In the genomic region with DNA sequence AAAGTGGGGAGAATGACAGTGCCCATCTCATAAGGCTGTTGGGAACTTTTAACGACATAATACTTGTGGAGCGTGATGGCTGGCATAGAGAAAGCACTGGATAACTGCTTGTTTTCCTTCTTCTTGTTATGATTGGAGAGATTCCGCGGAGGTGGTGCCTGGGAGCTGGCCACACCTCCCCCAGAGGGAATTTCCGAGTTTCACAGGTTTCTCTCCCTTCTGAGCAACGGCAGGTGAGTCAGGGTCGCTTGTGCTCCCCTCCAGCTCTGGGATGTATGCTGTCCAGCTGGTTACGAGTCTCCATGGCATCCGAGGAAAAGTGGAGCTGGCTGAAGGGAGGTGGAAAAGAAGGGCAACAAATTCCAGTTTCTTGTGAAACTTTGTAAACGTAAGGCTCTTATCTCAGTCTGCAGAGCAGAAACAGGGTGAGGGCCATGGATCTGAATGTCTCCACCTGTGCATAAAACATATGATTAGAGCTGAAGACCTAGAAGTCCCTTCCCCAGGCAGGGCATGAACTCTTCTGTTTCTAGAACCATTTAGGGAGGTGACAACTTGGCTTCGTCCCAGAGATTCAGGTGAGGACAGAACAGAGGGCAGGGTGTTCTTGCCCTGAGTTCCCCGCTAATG, we compare ENCODE assay signal across 22 cellular contexts. TPM values are rescaled to one million over a fixed set of nuclear protein-coding genes. Genes with fewer than 3 reads are reported as not detected.
A peak's percentile ranks its signal among the peaks of the same experiment; 100 is the strongest.
DNase-seq lines count a peak whose midpoint lies in the region; ATAC-seq and TF ChIP-seq lines count a peak whose summit lies in the region.
"Had no signal": no experiment of that assay in that cellular context is flagged by ENCODE, and none has a peak within 500 bp of the region (broad histone marks: within the 10 kb centered on the region; RNA-seq: fewer than 3 reads in every experiment).

No MANE protein-coding gene starts in this region.

- H2BK15ac ChIP-seq in IMR-90 (ENCODE audit: low read depth, low read length): no peak overlapping the region

- no peak overlapping the region for H4K8ac ChIP-seq in IMR-90 (ENCODE audit: low read depth in 2 of 2, low read length in 2 of 2)

- CTCF ChIA-PET in IMR-90 (lab: Yijun Ruan, JAX): interaction anchor here (0.7 to 0.9 kb wide), 2 partner anchors 9 to 448 kb away, joined by 3 to 13 read pairs; no protein-coding TSS in a partner anchor

- DNase-seq in IMR-90 (no peak), colonic mucosa (no peak), left lung (no peak), SIG-M5 treated with dmso at 0.1 percent for 504 hours (lab: John Stamatoyannopoulos, UW; ENCODE audit: unreplicated experiment) (no peak), cerebellar nuclear complex (lab: John Stamatoyannopoulos, UW) (no peak), transverse colon (no peak)
- DNase-seq: activated CD8-positive, alpha-beta memory T cell treated with anti-CD3 and anti-CD28 coated beads, Interleukin-2, amount 10 ng/mL, durations not matched to agents 7 days and 5 days; activated effector memory CD4-positive, alpha-beta T cell treated with Interleukin-2 at 50 U/mL for 16 hours; amniotic stem cell; MV-4-11; NCI-H2107; NCI-H526; Peyer's patch; retina; stimulated activated CD4-positive, alpha-beta T cell treated with anti-CD3 and anti-CD28 coated beads, Interleukin-15, amount 100 ng/mL, for 24 hours; stimulated activated naive CD4-positive, alpha-beta T cell treated with Interleukin-2 at 50 U/mL for 16 hours had no signal

- intact Hi-C loops in IMR-90 (cut with micrococcal nuclease) (no loop called here), colonic mucosa (cut with DNase I) (no loop called here), left lung (cut with DNase I) (loop anchor here in 1 of 2 donors (10.0 kb wide), 1 partner anchor 56 kb away; no protein-coding TSS in a partner anchor), transverse colon (cut with DNase I; ENCODE audit: low total_unique reads) (no loop called here)

- no peaks in the 10 kb centered on the region for H3K36me3 ChIP-seq in BLaER1 treated with 17β-estradiol and CSF1 and Interleukin-3, amounts not matched to agents 10 nM and 100 nM
- H3K36me3 ChIP-seq in IMR-90 (ENCODE audit: control insufficient read depth, insufficient read depth, low read length) (no peaks in the 10 kb centered on the region), colonic mucosa (no peaks in the 10 kb centered on the region), left lung (no peaks in the 10 kb centered on the region), transverse colon (no peaks in the 10 kb centered on the region)
- H3K36me3 ChIP-seq: Peyer's patch had no signal

- no peak for TF ChIP-seq EP300 in transverse colon (IDR thresholded peaks at IDR 0.05; ENCODE audit: low read depth)

- H2BK120ac ChIP-seq in IMR-90 (ENCODE audit: low read depth, low read length): no peak overlapping the region; the same call in 1 of the 2 replicates

- TF ChIP-seq POLR2A in IMR-90 (IDR thresholded peaks at IDR 0.05; ENCODE audit: low read depth, low read length) (no peak), transverse colon (IDR thresholded peaks at IDR 0.05) (no peak)

- H3K9me3 ChIP-seq in BLaER1 treated with 17β-estradiol and CSF1 and Interleukin-3, amounts not matched to agents 10 nM and 100 nM (replicated peaks in 1 of 11): peaks cover 0 to 13% (median 8%) of the 10 kb centered on the region in 11 experiments; a peak in 8 of 22 replicates
- H3K9me3 ChIP-seq in IMR-90 (ENCODE audit: control insufficient read depth, insufficient read depth, low read length): no peaks in the 10 kb centered on the region
- H3K9me3 ChIP-seq in colonic mucosa: no peaks in the 10 kb centered on the region
- no peaks in the 10 kb centered on the region for H3K9me3 ChIP-seq in left lung
- no peaks in the 10 kb centered on the region for H3K9me3 ChIP-seq in transverse colon
- H3K9me3 ChIP-seq: Peyer's patch had no signal

- H4K20me1 ChIP-seq in BLaER1 treated with 17β-estradiol and CSF1 and Interleukin-3, amounts not matched to agents 10 nM and 100 nM: no peaks in the 10 kb centered on the region
- no peaks in the 10 kb centered on the region for H4K20me1 ChIP-seq in IMR-90 (ENCODE audit: insufficient read depth, low read length)

- peak overlapping the region in 3 of 11 experiments; percentile 12 to 41 (median 36); a peak in 2 of 22 replicates for H3K9ac ChIP-seq in BLaER1 treated with 17β-estradiol and CSF1 and Interleukin-3, amounts not matched to agents 10 nM and 100 nM
- H3K9ac ChIP-seq in IMR-90 (ENCODE audit: low read depth, low read length) (no peak overlapping the region), colonic mucosa (ENCODE audit: low read depth in 2 of 2, low read length in 2 of 2) (no peak overlapping the region)

- H3K4me3 ChIP-seq in BLaER1 treated with 17β-estradiol and CSF1 and Interleukin-3, amounts not matched to agents 10 nM and 100 nM: no peak overlapping the region
- no peak overlapping the region for H3K4me3 ChIP-seq in IMR-90 (ENCODE audit: insufficient read depth, low read depth, low read length)
- peak overlapping the region; percentile 9 for H3K4me3 ChIP-seq in colonic mucosa
- no peak overlapping the region for H3K4me3 ChIP-seq in left lung
- H3K4me3 ChIP-seq in transverse colon: peak overlapping the region in 1 of 4 donors; percentile 12
- H3K4me3 ChIP-seq: Peyer's patch had no signal

- H3K9me1 ChIP-seq in IMR-90 (ENCODE audit: insufficient read depth, low read length): 0 out of 2 replicates have a peak, but pooled peaks cover 3% of the 10 kb centered on the region

- in situ Hi-C loops in IMR-90 (cut with MboI; ENCODE audit: low sequenced_read_pairs): loop anchor here (10.0 kb wide), 1 partner anchor 156 kb away; no protein-coding TSS in a partner anchor
- in situ Hi-C loops in transverse colon (cut with MboI; ENCODE audit: low pct_ligation_motif_present in 1 of 4, low pct_unique_long_range_greater_than_20kb in 1 of 4, low sequenced_read_pairs in 3 of 4): loop anchor here in 1 of 4 donors (5.0 kb wide), 1 partner anchor 48 kb away; no protein-coding TSS in a partner anchor

- no peak overlapping the region for H4K5ac ChIP-seq in IMR-90 (ENCODE audit: low read depth, low read length)

- H2BK5ac ChIP-seq in IMR-90 (ENCODE audit: low read depth, low read length, poor library complexity, severe bottlenecking): no peak overlapping the region

- POLR2A ChIA-PET in IMR-90 (lab: Charles Lee; ENCODE audit: unreplicated experiment): no interaction called here

- H3K18ac ChIP-seq in IMR-90 (ENCODE audit: low read depth, low read length): no peak overlapping the region

- no peak overlapping the region for H2BK20ac ChIP-seq in IMR-90 (ENCODE audit: low read depth, low read length)

- no peak overlapping the region for H3K14ac ChIP-seq in IMR-90 (replicated peaks; ENCODE audit: low read depth, low read length)

- no peaks in the 10 kb centered on the region for H3K79me1 ChIP-seq in IMR-90 (ENCODE audit: low read depth in 1 of 2, low read length in 2 of 2)

- peak overlapping the region in 9 of 11 experiments; percentile 15 to 72 (median 58); a peak in 16 of 22 replicates for H3K4me2 ChIP-seq in BLaER1 treated with 17β-estradiol and CSF1 and Interleukin-3, amounts not matched to agents 10 nM and 100 nM
- H3K4me2 ChIP-seq in IMR-90 (ENCODE audit: low read depth, low read length): no peak overlapping the region

- no peak overlapping the region for H3K4ac ChIP-seq in IMR-90 (ENCODE audit: low read depth, low read length)

- BruUV-seq in IMR-90 (replicated peaks; lab: Mats Ljungman, UMichigan): no TSS peak

- H4K91ac ChIP-seq in IMR-90 (ENCODE audit: insufficient read depth, low read depth, low read length): 0 out of 2 replicates have a peak overlapping the region, but pooled peaks have one; percentile 9

- no peak overlapping the region for H3K56ac ChIP-seq in IMR-90 (ENCODE audit: extremely low read depth, insufficient read depth, low read length)

- dilution Hi-C loops in IMR-90 (cut with HindIII; ENCODE audit: low sequenced_read_pairs, unreplicated experiment): no loop called here

- H3K27me3 ChIP-seq in BLaER1 treated with 17β-estradiol and CSF1 and Interleukin-3, amounts not matched to agents 10 nM and 100 nM: no peaks in the 10 kb centered on the region
- H3K27me3 ChIP-seq in IMR-90 (ENCODE audit: control insufficient read depth, insufficient read depth, low read length): no peaks in the 10 kb centered on the region
- no peaks in the 10 kb centered on the region for H3K27me3 ChIP-seq in colonic mucosa
- H3K27me3 ChIP-seq in left lung: no peaks in the 10 kb centered on the region
- no peaks in the 10 kb centered on the region for H3K27me3 ChIP-seq in transverse colon
- H3K27me3 ChIP-seq: Peyer's patch had no signal

- H3K23ac ChIP-seq in IMR-90 (ENCODE audit: low read depth, low read length): no peak overlapping the region

- TF ChIP-seq RAD21 in IMR-90 (IDR thresholded peaks at IDR 0.05; ENCODE audit: low read length): no peak

- no peak overlapping the region for H2AK5ac ChIP-seq in IMR-90 (ENCODE audit: low read depth, low read length)

- ATAC-seq in IMR-90 (ENCODE audit: low read depth) (no peak), left lung (peak; percentile 27), GM21619 (IDR thresholded peaks at IDR 0.05; ENCODE audit: unreplicated experiment) (no peak)
- ATAC-seq: activated CD8-positive, alpha-beta memory T cell treated with anti-CD3 and anti-CD28 coated beads, Interleukin-2, amount 10 ng/mL, durations not matched to agents 7 days and 5 days had no signal

- WGBS in IMR-90 (ENCODE audit: extremely low coverage in 2 of 2, insufficient read length in 1 of 2), 2 experiments: 71% methylated on average over 1 of the region's 12 CpGs; no CpG with 5 or more reads in 1 of the 2 experiments
- WGBS in transverse colon (ENCODE audit: low coverage in 1 of 2), 2 donors: 58 to 69% methylated on average over 5 to 12 of the region's 12 CpGs

- no peak for TF ChIP-seq CTCF in IMR-90 (conservative IDR thresholded peaks at IDR 0.05; ENCODE audit: low read depth, low read length)
- no peak for TF ChIP-seq CTCF in colonic mucosa (IDR thresholded peaks at IDR 0.05)
- no peak for TF ChIP-seq CTCF in left lung (IDR thresholded peaks at IDR 0.05)
- TF ChIP-seq CTCF in transverse colon (IDR thresholded peaks at IDR 0.05): no peak

- no peak overlapping the region for H2AFZ ChIP-seq in IMR-90 (replicated peaks; ENCODE audit: low read length, poor library complexity)

- H2AK9ac ChIP-seq in IMR-90 (replicated peaks; ENCODE audit: low read depth, low read length, poor library complexity): no peak overlapping the region

- H3K4me1 ChIP-seq in BLaER1 treated with 17β-estradiol and CSF1 and Interleukin-3, amounts not matched to agents 10 nM and 100 nM: peaks cover 0 to 66% (median 39%) of the 10 kb centered on the region in 10 experiments; a peak in 17 of 20 replicates
- H3K4me1 ChIP-seq in IMR-90 (ENCODE audit: control insufficient read depth, insufficient read depth, low read length) (peaks cover 11% of the 10 kb centered on the region), colonic mucosa (no peaks in the 10 kb centered on the region), left lung (no peaks in the 10 kb centered on the region), transverse colon (peaks cover 0 to 3% (median 2%) of the 10 kb centered on the region in 4 donors)
- H3K4me1 ChIP-seq: Peyer's patch had no signal

- H3K27ac ChIP-seq in BLaER1 treated with 17β-estradiol and CSF1 and Interleukin-3, amounts not matched to agents 10 nM and 100 nM: peak overlapping the region in 8 of 11 experiments; percentile 57 to 70 (median 62); a peak in 16 of 22 replicates
- H3K27ac ChIP-seq in IMR-90 (ENCODE audit: insufficient read depth, low read length): no peak overlapping the region
- H3K27ac ChIP-seq in colonic mucosa: no peak overlapping the region
- no peak overlapping the region for H3K27ac ChIP-seq in left lung
- H3K27ac ChIP-seq in transverse colon: no peak overlapping the region
- H3K27ac ChIP-seq: Peyer's patch had no signal

RNA-seq across cellular contexts. Expression of a gene that starts 10.0 kb away (rescaled TPM):
- not detected in 2 replicates for total RNA-seq in IMR-90 (2012; rRNA removed)
- polyA plus RNA-seq in IMR-90 (2012; rRNA removed): not detected in 2 replicates
- polyA plus RNA-seq in IMR-90 (2012; cell fraction: cytosol; rRNA removed): not detected in 2 replicates
- not detected in 2 replicates for polyA plus RNA-seq in IMR-90 (2012; cell fraction: nucleus; rRNA removed; ENCODE audit: low replicate concordance)
- not detected for total RNA-seq in colonic mucosa
- not detected for total RNA-seq in left lung
- total RNA-seq in transverse colon: not detected
- total RNA-seq: activated CD8-positive, alpha-beta memory T cell treated with anti-CD3 and anti-CD28 coated beads, Interleukin-2, amount 10 ng/mL, durations not matched to agents 7 days and 5 days; fibroblast of villous mesenchyme; lung microvascular endothelial cell; neural crest cell; Peyer's patch; urinary bladder had no signal
- polyA plus RNA-seq: urinary bladder had no signal

RNA-seq across cellular contexts. Expression of a gene that starts 44.4 kb away (rescaled TPM):
- total RNA-seq in IMR-90 (2012; rRNA removed) (21.0 and 63.6 TPM in 2 replicates), colonic mucosa (10 to 100 TPM; 33.3 to 34.6 TPM), left lung (10 to 100 TPM; 28.2 to 28.4 TPM), transverse colon (10 to 100 TPM in 2 of 4 donors, 1 to 10 TPM in 2; 9.7 to 29.1 (median 18.7) TPM)
- 50.7 and 51.8 TPM in 2 replicates for polyA plus RNA-seq in IMR-90 (2012; rRNA removed)
- 17.3 and 17.8 TPM in 2 replicates for polyA plus RNA-seq in IMR-90 (2012; cell fraction: cytosol; rRNA removed)
- 8.7 and 72.6 TPM in 2 replicates for polyA plus RNA-seq in IMR-90 (2012; cell fraction: nucleus; rRNA removed; ENCODE audit: low replicate concordance)

Comparison
In these comparisons a context has a peak if more than half of its experiments do, and no peak if none do; other contexts are left out.
1. H3K27ac ChIP-seq: peak in BLaER1 treated with 17β-estradiol and CSF1 and Interleukin-3, amounts not matched to agents 10 nM and 100 nM (8 of 11); none in IMR-90 (single experiment), colonic mucosa (single experiment), left lung (0 of 2) and transverse colon (0 of 4).